In the genomic region with DNA sequence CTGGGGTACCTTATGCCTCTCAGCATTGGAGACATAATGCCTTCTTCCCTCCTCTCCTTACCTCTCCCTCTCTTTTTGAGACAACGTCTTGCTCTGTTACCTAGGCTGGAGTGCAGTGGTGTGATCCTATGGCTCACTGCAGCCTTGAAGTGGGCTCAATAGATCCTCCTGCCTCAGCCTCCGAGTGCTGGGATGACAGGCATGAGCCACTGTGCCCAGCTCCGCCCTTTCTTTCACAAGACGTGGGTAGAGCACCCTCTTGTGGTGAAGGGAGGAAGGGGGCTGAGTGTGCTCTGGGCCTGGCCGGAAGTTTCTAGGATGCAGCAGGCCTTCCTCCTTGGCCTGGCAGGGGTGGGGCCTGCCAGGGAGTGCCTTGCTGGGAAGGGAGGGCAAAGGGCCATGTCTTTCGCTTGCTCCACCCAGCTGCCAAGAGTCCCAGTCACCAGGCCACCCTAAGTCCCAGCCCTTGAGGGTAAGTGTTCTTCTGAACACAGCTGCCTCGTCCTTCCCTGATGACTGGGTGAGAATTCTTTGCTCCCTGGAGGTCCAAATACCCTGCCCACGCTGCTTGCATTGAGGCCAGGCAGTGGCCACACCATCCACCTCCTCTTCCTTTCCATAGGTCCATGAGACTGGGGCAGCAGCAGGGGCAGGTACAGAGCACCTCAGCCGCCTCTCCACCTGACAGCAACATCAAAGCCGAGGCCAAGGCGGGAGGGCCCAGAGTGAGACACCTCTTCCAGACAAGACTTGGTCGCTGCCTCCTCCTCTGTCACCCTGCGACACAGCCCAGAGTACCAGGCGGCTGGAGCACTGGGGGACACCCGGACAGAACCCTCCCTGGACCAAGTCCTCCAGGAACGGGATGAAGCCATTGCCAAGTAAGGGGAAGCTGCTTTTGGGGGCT, we compare ENCODE assay signal across 1 cellular context.
TF ChIP-seq lines count a peak whose summit lies in the region.

No MANE protein-coding gene starts in this region.

TF ChIP-seq in WTC11, 78 proteins besides CTCF, POLR2A, EP300 and RAD21 (continued from another document):
- peak; percentile 72; the same call in 1 of the 2 replicates for TF ChIP-seq GTF2I (CRISPR knock-in tag; conservative IDR thresholded peaks at IDR 0.05)
